Comparison of ENCODE assay signal across 24 cellular contexts in genomic region chr20:51043811-51044210, GRCh38. TPM values are rescaled to one million over a fixed set of nuclear protein-coding genes. Genes with fewer than 3 reads are reported as not detected.
DNase-seq lines count a peak whose midpoint lies in the region; ATAC-seq, FAIRE-seq and TF ChIP-seq lines count a peak whose summit lies in the region.
"Had no signal": no experiment of that assay in that cellular context is flagged by ENCODE, and none has a peak within 500 bp of the region (broad histone marks: within the 10 kb centered on the region; RNA-seq: fewer than 3 reads in every experiment).

No MANE protein-coding gene starts in this region.

- no peaks in the 10 kb centered on the region for H3K79me2 ChIP-seq in keratinocyte (ENCODE audit: control insufficient read depth, insufficient read depth, low read length)

- dilution Hi-C loops in keratinocyte (cut with MboI; ENCODE audit: extremely low pct_ligation_motif_present, low sequenced_read_pairs) = no loop called here

- no peaks in the 10 kb centered on the region for H3K9me3 ChIP-seq in keratinocyte (ENCODE audit: control insufficient read depth, low read depth, low read length)
- H3K9me3 ChIP-seq: lower lobe of right lung, right lobe of liver, transverse colon had no signal

- no peak for TF ChIP-seq POLR2A in H54 (IDR thresholded peaks at IDR 0.05; ENCODE audit: low read depth, low read length)

- ATAC-seq in GM21367 (IDR thresholded peaks at IDR 0.05; ENCODE audit: unreplicated experiment) (no peak), GM18909 (IDR thresholded peaks at IDR 0.05; ENCODE audit: poor library complexity, unreplicated experiment) (no peak)
- ATAC-seq: activated naive CD4-positive, alpha-beta T cell treated with anti-CD3 and anti-CD28 coated beads, Interleukin-2, amount 50 U/mL, for 72 hours; lower lobe of right lung; right lobe of liver; WTC11 had no signal

- no peaks in the 10 kb centered on the region for H4K20me1 ChIP-seq in keratinocyte (ENCODE audit: control insufficient read depth, extremely low read depth, insufficient read depth, low read length)

- no peak overlapping the region for H3K4me2 ChIP-seq in keratinocyte (ENCODE audit: control insufficient read depth, extremely low read depth, insufficient read depth, low read depth, low read length)

- H3K9me1 ChIP-seq in keratinocyte (ENCODE audit: control insufficient read depth, extremely low read depth, insufficient read depth, low read length) = no peaks in the 10 kb centered on the region

- H3K27me3 ChIP-seq in bronchial epithelial cell (ENCODE audit: control insufficient read depth, insufficient read depth, low read length) (no peaks in the 10 kb centered on the region), keratinocyte (ENCODE audit: control insufficient read depth, extremely low read depth, insufficient read depth, low read length) (peaks cover 7% of the 10 kb centered on the region)
- H3K27me3 ChIP-seq: right lobe of liver had no signal

- no peak for TF ChIP-seq CTCF in bronchial epithelial cell (IDR thresholded peaks at IDR 0.05; ENCODE audit: insufficient read depth, low read length, severe bottlenecking)
- TF ChIP-seq CTCF in keratinocyte (optimal IDR thresholded peaks at IDR 0.05 in 1 of 3, IDR thresholded peaks at IDR 0.05 in 1 of 3, conservative IDR thresholded peaks at IDR 0.05 in 1 of 3; ENCODE audit: extremely low read depth in 1 of 3, insufficient read depth in 2 of 3, low read length in 3 of 3) = no peak

- H3K27ac ChIP-seq in keratinocyte (ENCODE audit: control insufficient read depth, insufficient read depth, low read length) = no peak overlapping the region
- H3K27ac ChIP-seq: lower lobe of right lung, right lobe of liver, transverse colon had no signal

- H3K4me1 ChIP-seq in keratinocyte (ENCODE audit: control insufficient read depth, extremely low read depth, insufficient read depth, low read length) = peaks cover 2% of the 10 kb centered on the region
- H3K4me1 ChIP-seq: lower lobe of right lung, right lobe of liver, transverse colon had no signal

- DNase-seq in EL (peak; percentile 69), M059J (ENCODE audit: low read depth) (peak; percentile 52), bronchial epithelial cell (ENCODE audit: low read depth) (peak; percentile 73), keratinocyte (ENCODE audit: low read depth, low spot score) (no peak), H54 (ENCODE audit: insufficient read length, low spot score) (no peak), T-helper 9 cell (no peak)
- DNase-seq: activated CD4-positive, alpha-beta T cell treated with anti-CD3 and anti-CD28 coated beads, Interleukin-2, amount 50 U/mL, for 4 hours; activated CD8-positive, alpha-beta memory T cell treated with anti-CD3 and anti-CD28 coated beads, Interleukin-2, amount 50 U/mL, for 4 hours; CD4-positive, CD25-positive, alpha-beta regulatory T cell; erythroblast; Kasumi-1; lower lobe of right lung; NCI-H1105; NCI-H2029 treated with DMSO at 0.1 percent for 48 hours; NCI-H2227 treated with DMSO at 0.1 percent for 48 hours; NCI-H748 treated with DMSO at 0.1 percent for 48 hours; right lobe of liver; stimulated activated CD4-positive, alpha-beta T cell treated with anti-CD3 and anti-CD28 coated beads, Interleukin-15, amount 100 ng/mL, for 24 hours; transverse colon had no signal

- H3K9ac ChIP-seq in keratinocyte (ENCODE audit: control insufficient read depth, extremely low read depth, insufficient read depth, low read length) = no peak overlapping the region

- no peak overlapping the region for H2AFZ ChIP-seq in keratinocyte (ENCODE audit: control insufficient read depth, low read length)

- FAIRE-seq in bronchial epithelial cell (lab: Jason Lieb, UNC) (no peak), keratinocyte (lab: Jason Lieb, UNC) (peak; percentile 23), H54 (lab: Jason Lieb, UNC) (no peak)
- FAIRE-seq: islet of Langerhans had no signal

- H3K4me3 ChIP-seq in bronchial epithelial cell (ENCODE audit: low read depth, low read length) (no peak overlapping the region), keratinocyte (ENCODE audit: control insufficient read depth in 2 of 3, extremely low read depth in 1 of 3, insufficient read depth in 2 of 3, low read depth in 1 of 3, low read length in 3 of 3) (no peak overlapping the region)
- H3K4me3 ChIP-seq: lower lobe of right lung, right lobe of liver, transverse colon had no signal

- H3K36me3 ChIP-seq in bronchial epithelial cell (ENCODE audit: control insufficient read depth, insufficient read depth, low read length) = no peaks in the 10 kb centered on the region
- no peaks in the 10 kb centered on the region for H3K36me3 ChIP-seq in keratinocyte (ENCODE audit: control insufficient read depth in 2 of 2, extremely low read depth in 1 of 2, insufficient read depth in 2 of 2, low read length in 2 of 2)
- H3K36me3 ChIP-seq: lower lobe of right lung, right lobe of liver, transverse colon had no signal

RNA-seq across cellular contexts. Expression of gene KCNG1, which starts 20.9 kb away (rescaled TPM):
- total RNA-seq in M059J (2014; rRNA removed; shearing (Covaris generic)) = 2.4 and 4.5 TPM in 2 replicates
- 90.6 and 91.1 TPM in 2 replicates for total RNA-seq in bronchial epithelial cell
- polyA plus RNA-seq in keratinocyte = 2.3 to 4.6 TPM (median 2.5 TPM) in 3 replicates
- 12.0 TPM for polyA plus RNA-seq in keratinocyte (2011; ENCODE audit: low read depth)
- 3.1 and 4.9 TPM in 2 replicates for polyA plus RNA-seq in keratinocyte (2011; cell fraction: cytosol; rRNA removed)
- polyA plus RNA-seq in keratinocyte (2011; cell fraction: nucleus; rRNA removed) = 3.8 and 4.3 TPM in 2 replicates
- polyA plus RNA-seq in keratinocyte (2012; ENCODE audit: low replicate concordance) = 2.7 and 24.5 TPM in 2 replicates
- 1.7 to 3.1 TPM (median 3.0 TPM) in 3 replicates for polyA minus RNA-seq in keratinocyte
- polyA minus RNA-seq in keratinocyte (2011; cell fraction: cytosol; rRNA and poly(A)+ RNA removed) = 11.9 TPM
- polyA minus RNA-seq in keratinocyte (2011; cell fraction: nucleus; rRNA and poly(A)+ RNA removed) = 1.5 and 3.2 TPM in 2 replicates
- total RNA-seq: CD4-positive, CD25-positive, alpha-beta regulatory T cell; lower lobe of right lung had no signal

Comparison
In these comparisons a context has a peak if more than half of its experiments do, and no peak if none do; other contexts are left out.
1. DNase-seq: peak in EL (single experiment), M059J (single experiment) and bronchial epithelial cell (single experiment); none in keratinocyte (single experiment), H54 (single experiment) and T-helper 9 cell (single experiment).
2. RNA of gene KCNG1, which starts 20.9 kb away (total RNA-seq): 90.6 to 91.1 TPM in bronchial epithelial cell; 2.4 to 4.5 TPM in M059J; every median in the first group is over 10 times any median in the second.